9 cellular contexts compared by ENCODE assay signal in the genomic region with DNA sequence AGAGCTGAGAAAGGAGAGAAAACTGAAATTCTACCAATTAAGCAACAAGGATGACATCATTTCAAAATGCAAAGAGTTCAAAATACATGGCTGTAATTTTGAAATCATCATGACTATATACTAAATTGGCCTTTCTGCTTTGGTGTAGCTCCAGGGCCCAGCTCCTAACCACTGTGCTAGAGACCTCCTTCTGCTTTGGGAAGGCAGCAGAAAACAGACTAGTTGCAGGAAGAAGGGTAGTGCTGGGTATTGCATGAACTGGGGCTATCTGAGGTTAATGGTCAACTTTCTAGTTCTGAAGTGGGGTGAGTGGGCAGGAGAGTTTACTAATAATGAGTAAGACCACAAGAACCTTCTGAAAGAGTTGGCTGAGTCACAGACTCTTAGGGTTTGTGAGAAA.
DNase-seq lines count a peak whose midpoint lies in the region; ATAC-seq and TF ChIP-seq lines count a peak whose summit lies in the region.
"Had no signal": no experiment of that assay in that cellular context is flagged by ENCODE, and none has a peak within 500 bp of the region (broad histone marks: within the 10 kb centered on the region; RNA-seq: fewer than 3 reads in every experiment).

No MANE protein-coding gene starts in this region.

- ATAC-seq in HG03159 (IDR thresholded peaks at IDR 0.05; ENCODE audit: unreplicated experiment) = peak; percentile 99
- ATAC-seq in Right ventricle myocardium inferior = no peak

- no peak for TF ChIP-seq CTCF in GM13976 (IDR thresholded peaks at IDR 0.05; ENCODE audit: borderline replicate concordance, control extremely low read depth, extremely low read depth, insufficient read depth, missing control alignments)
- no peak for TF ChIP-seq CTCF in GM20000 (IDR thresholded peaks at IDR 0.05; ENCODE audit: extremely low read depth, missing control alignments)
- no peak for TF ChIP-seq CTCF in epithelial cell of proximal tubule (conservative IDR thresholded peaks at IDR 0.05; ENCODE audit: low read depth, low read length)

- DNase-seq in GM13976 (ENCODE audit: low spot score) (peak; percentile 46), GM20000 (ENCODE audit: low spot score) (peak; percentile 51), epithelial cell of proximal tubule (ENCODE audit: low read depth) (peak; percentile 91), T-helper 1 cell (no peak), GF-D8 (lab: John Stamatoyannopoulos, UW) (no peak), NCI-H345 (lab: John Stamatoyannopoulos, UW) (no peak), Right ventricle myocardium inferior (ENCODE audit: missing footprints) (no peak)
- DNase-seq: left ventricle myocardium inferior had no signal

- H3K4me3 ChIP-seq in epithelial cell of proximal tubule (ENCODE audit: low read depth, low read length) = no peak overlapping the region
- H3K4me3 ChIP-seq: left ventricle myocardium inferior had no signal

- in situ Hi-C loops in GM13976 (cut with MboI; ENCODE audit: low sequenced_read_pairs, unreplicated experiment) = no loop called here

- intact Hi-C loops in Right ventricle myocardium inferior (cut with DNase I) = no loop called here

Comparison
In these comparisons a context has a peak if more than half of its experiments do, and no peak if none do; other contexts are left out.
1. DNase-seq: peak in GM13976 (single experiment), GM20000 (single experiment) and epithelial cell of proximal tubule (single experiment); none in T-helper 1 cell (0 of 5), GF-D8 (single experiment), NCI-H345 (single experiment) and Right ventricle myocardium inferior (single experiment).